In genomic region chr5:123460296-123460729, GRCh38 we compare ENCODE assay signal across 12 cellular contexts. TPM values are rescaled to one million over a fixed set of nuclear protein-coding genes. Genes with fewer than 3 reads are reported as not detected.
A peak's percentile ranks its signal among the peaks of the same experiment; 100 is the strongest.
DNase-seq lines count a peak whose midpoint lies in the region; ATAC-seq and TF ChIP-seq lines count a peak whose summit lies in the region.
"Had no signal": no experiment of that assay in that cellular context is flagged by ENCODE, and none has a peak within 500 bp of the region (broad histone marks: within the 10 kb centered on the region; RNA-seq: fewer than 3 reads in every experiment).

No MANE protein-coding gene starts in this region.

- peaks cover 0 to 1% (median 0%) of the 10 kb centered on the region in 5 donors for H3K27me3 Mint-ChIP-seq in naive thymus-derived CD8-positive, alpha-beta T cell

- H3K36me3 Mint-ChIP-seq in naive thymus-derived CD8-positive, alpha-beta T cell, result no peaks in the 10 kb centered on the region
- H3K36me3 Mint-ChIP-seq: activated CD8-positive, alpha-beta memory T cell treated with anti-CD3 and anti-CD28 coated beads, Interleukin-2, amount 10 ng/mL, durations not matched to agents 7 days and 5 days had no signal

- peaks cover 0 to 5% (median 0%) of the 10 kb centered on the region in 9 donors for H3K9me3 Mint-ChIP-seq in naive thymus-derived CD8-positive, alpha-beta T cell

- POLR2A ChIA-PET in naive thymus-derived CD8-positive, alpha-beta T cell (lab: Charles Lee), result no interaction called here

- peaks cover 16% of the 10 kb centered on the region for H3K4me1 ChIP-seq in body of pancreas
- H3K4me1 ChIP-seq: gastroesophageal sphincter had no signal

- peak overlapping the region in 1 of 10 donors; percentile 44 for H3K4me3 Mint-ChIP-seq in naive thymus-derived CD8-positive, alpha-beta T cell
- H3K4me3 Mint-ChIP-seq: activated CD8-positive, alpha-beta memory T cell treated with anti-CD3 and anti-CD28 coated beads, Interleukin-2, amount 10 ng/mL, durations not matched to agents 7 days and 5 days had no signal

- no peak for TF ChIP-seq CTCF in body of pancreas (IDR thresholded peaks at IDR 0.05)

- DNase-seq in NCI-H226, result peak; percentile 97
- DNase-seq in body of pancreas, result peak; percentile 21 to 60 (median 32)
- peak in 1 of 10 donors; percentile 0 for DNase-seq in naive thymus-derived CD8-positive, alpha-beta T cell
- no peak for DNase-seq in cerebellar nuclear complex (lab: John Stamatoyannopoulos, UW)
- DNase-seq in NCI-H1105 (lab: John Stamatoyannopoulos, UW), result no peak
- no peak for DNase-seq in OCI-M2 (lab: John Stamatoyannopoulos, UW; ENCODE audit: unreplicated experiment)
- DNase-seq: activated CD8-positive, alpha-beta memory T cell treated with anti-CD3 and anti-CD28 coated beads, Interleukin-2, amount 10 ng/mL, durations not matched to agents 7 days and 5 days; NCI-H774; right cardiac atrium had no signal

- peak overlapping the region in 2 of 10 donors; percentile 17 to 34 for H3K27ac Mint-ChIP-seq in naive thymus-derived CD8-positive, alpha-beta T cell
- H3K27ac Mint-ChIP-seq: activated CD8-positive, alpha-beta memory T cell treated with anti-CD3 and anti-CD28 coated beads, Interleukin-2, amount 10 ng/mL, durations not matched to agents 7 days and 5 days had no signal

- no peak for TF ChIP-seq POLR2A in body of pancreas (IDR thresholded peaks at IDR 0.05)

- peaks cover 0 to 8% (median 5%) of the 10 kb centered on the region in 4 donors for H3K4me1 Mint-ChIP-seq in naive thymus-derived CD8-positive, alpha-beta T cell

- H3K9me3 ChIP-seq in body of pancreas, result no peaks in the 10 kb centered on the region
- H3K9me3 ChIP-seq: gastroesophageal sphincter had no signal

- intact Hi-C loops in body of pancreas (cut with DNase I), result no loop called here

- no peaks in the 10 kb centered on the region for H3K27me3 ChIP-seq in body of pancreas
- H3K27me3 ChIP-seq: gastroesophageal sphincter had no signal

- no peak overlapping the region for H3K27ac ChIP-seq in body of pancreas
- H3K27ac ChIP-seq: gastroesophageal sphincter had no signal

- H3K36me3 ChIP-seq in body of pancreas (replicated peaks in 1 of 2; ENCODE audit: insufficient read depth in 1 of 2, low read depth in 2 of 2), result no peaks in the 10 kb centered on the region
- H3K36me3 ChIP-seq: gastroesophageal sphincter had no signal

- 7 to 9% methylated on average over 2 of the region's 2 CpGs for WGBS in body of pancreas, 2 donors

- ATAC-seq in GM18870 (IDR thresholded peaks at IDR 0.05; ENCODE audit: unreplicated experiment), result peak; percentile 47
- peak; percentile 93 for ATAC-seq in body of pancreas
- ATAC-seq in naive thymus-derived CD8-positive, alpha-beta T cell, result peak; percentile 50 to 82
- no peak for ATAC-seq in HG02798 (IDR thresholded peaks at IDR 0.05; ENCODE audit: poor library complexity, unreplicated experiment)
- ATAC-seq: activated CD8-positive, alpha-beta memory T cell treated with anti-CD3 and anti-CD28 coated beads, Interleukin-2, amount 10 ng/mL, durations not matched to agents 7 days and 5 days; gastroesophageal sphincter had no signal

- no peak overlapping the region for H3K4me3 ChIP-seq in body of pancreas
- H3K4me3 ChIP-seq: gastroesophageal sphincter had no signal

RNA-seq across cellular contexts. Expression of gene CEP120, which starts 37.1 kb away (rescaled TPM):
- total RNA-seq in body of pancreas, result 10 to 100 TPM in 1 of 2 donors, 1 to 10 TPM in 1; 6.6 to 11.2 TPM
- total RNA-seq in naive thymus-derived CD8-positive, alpha-beta T cell, result 10 to 100 TPM; 68.1 to 70.6 TPM
- polyA plus RNA-seq in naive thymus-derived CD8-positive, alpha-beta T cell, result 10 to 100 TPM; 13.8 to 25.9 (median 22.7) TPM

RNA-seq across cellular contexts. Expression of gene CSNK1G3, which starts 51.7 kb away (rescaled TPM):
- 10 to 100 TPM; 22.4 to 22.6 TPM for total RNA-seq in body of pancreas
- 10 to 100 TPM; 83.4 to 90.6 TPM for total RNA-seq in naive thymus-derived CD8-positive, alpha-beta T cell
- polyA plus RNA-seq in naive thymus-derived CD8-positive, alpha-beta T cell, result 10 to 100 TPM; 17.7 to 31.9 (median 23.0) TPM

Comparison
In these comparisons a context has a peak if more than half of its experiments do, and no peak if none do; other contexts are left out.
1. DNase-seq: peak in NCI-H226 (single experiment) and body of pancreas (4 of 4); none in cerebellar nuclear complex (0 of 2), NCI-H1105 (single experiment) and OCI-M2 (single experiment).
2. RNA of gene CEP120, which starts 37.1 kb away (total RNA-seq): 68.1 to 70.6 TPM in naive thymus-derived CD8-positive, alpha-beta T cell; 6.6 to 11.2 TPM in body of pancreas; every median in the first group is over 4 times any median in the second.